ENCODE assay signal across 36 cellular contexts in the genomic region with DNA sequence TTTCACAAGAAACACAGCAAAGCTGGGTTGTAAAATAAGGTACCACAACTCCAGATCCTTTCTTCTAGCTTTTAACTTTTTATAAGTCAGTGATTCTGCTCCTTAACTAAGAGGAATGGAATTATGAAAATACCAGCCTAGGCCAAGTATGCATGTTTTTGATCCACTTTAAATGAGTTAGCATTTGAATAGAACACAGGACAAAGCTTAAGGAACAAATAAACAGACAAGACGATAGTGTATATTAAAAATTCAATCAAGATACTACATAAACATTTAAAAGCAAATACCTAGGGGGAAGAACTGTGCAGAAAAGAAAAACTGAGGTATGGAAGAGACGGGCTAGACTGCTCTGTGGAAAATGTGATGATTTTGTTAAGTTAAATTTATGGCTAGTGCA.
"Had no signal": no experiment of that assay in that cellular context is flagged by ENCODE, and none has a peak within 500 bp of the region (broad histone marks: within the 10 kb centered on the region; RNA-seq: fewer than 3 reads in every experiment).

No MANE protein-coding gene starts in this region.

- H3K36me3 ChIP-seq: adrenal gland, breast epithelium, cardiac muscle cell had no signal

- H3K27me3 ChIP-seq: adrenal gland, breast epithelium, cardiac muscle cell, dorsolateral prefrontal cortex had no signal

- ATAC-seq: activated T-helper 17 cell treated with anti-CD3 and anti-CD28 coated beads, Interleukin-2, amount 50 U/mL, for 72 hours; esophagus mucosa; T-helper 17 cell; WTC11 had no signal

- H3K4me3 ChIP-seq: adrenal gland, breast epithelium, cardiac muscle cell, coronary artery, dorsolateral prefrontal cortex had no signal

- H3K9me3 ChIP-seq: adrenal gland, breast epithelium had no signal

- H3K4me1 Mint-ChIP-seq: activated CD4-positive, alpha-beta memory T cell treated with anti-CD3 and anti-CD28 coated beads, Interleukin-2, amount 10 ng/mL, durations not matched to agents 7 days and 5 days; activated CD4-positive, alpha-beta T cell treated with anti-CD3 and anti-CD28 coated beads, Interleukin-2, amount 10 ng/mL, durations not matched to agents 7 days and 5 days; activated T-helper 17 cell treated with anti-CD3 and anti-CD28 coated beads, Interleukin-2, amount 50 U/mL, for 72 hours; endodermal cell; T-helper 17 cell had no signal

- H3K27me3 Mint-ChIP-seq: activated CD4-positive, alpha-beta memory T cell treated with anti-CD3 and anti-CD28 coated beads, Interleukin-2, amount 10 ng/mL, durations not matched to agents 7 days and 5 days; activated CD4-positive, alpha-beta T cell treated with anti-CD3 and anti-CD28 coated beads, Interleukin-2, amount 10 ng/mL, durations not matched to agents 7 days and 5 days; activated naive CD8-positive, alpha-beta T cell; activated T-cell treated with anti-CD3 and anti-CD28 coated beads, Interleukin-2, amount 50 U/mL, for 24 hours; activated T-helper 17 cell treated with anti-CD3 and anti-CD28 coated beads, Interleukin-2, amount 50 U/mL, for 72 hours; brain; dendritic cell treated with granulocyte-macrophage colony-stimulating factor and Interleukin-4, amounts not matched to agents 40 ng/mL and 50 ng/mL, for 4 days; T-helper 17 cell had no signal

- H3K4me3 Mint-ChIP-seq: activated CD4-positive, alpha-beta memory T cell treated with anti-CD3 and anti-CD28 coated beads, Interleukin-2, amount 10 ng/mL, durations not matched to agents 7 days and 5 days; activated CD4-positive, alpha-beta T cell treated with anti-CD3 and anti-CD28 coated beads, Interleukin-2, amount 10 ng/mL, durations not matched to agents 7 days and 5 days; activated naive CD8-positive, alpha-beta T cell; activated T-cell treated with anti-CD3 and anti-CD28 coated beads, Interleukin-2, amount 50 U/mL, for 24 hours; activated T-helper 17 cell treated with anti-CD3 and anti-CD28 coated beads, Interleukin-2, amount 50 U/mL, for 72 hours; brain; dendritic cell treated with granulocyte-macrophage colony-stimulating factor and Interleukin-4, amounts not matched to agents 40 ng/mL and 50 ng/mL, for 4 days; endodermal cell; T-helper 17 cell; T-helper 2 cell treated with Interferon-gamma antibody and Interleukin-4, amounts not matched to agents 5 μg/mL and 100 μg/mL, for 36 hours; WTC11 had no signal

- DNase-seq: activated CD4-positive, alpha-beta memory T cell treated with anti-CD3 and anti-CD28 coated beads, Interleukin-2, amount 10 ng/mL, durations not matched to agents 7 days and 5 days; activated CD4-positive, alpha-beta T cell treated with anti-CD3 and anti-CD28 coated beads for 1 hour; activated CD4-positive, alpha-beta T cell treated with anti-CD3 and anti-CD28 coated beads for 4 hours; activated CD4-positive, alpha-beta T cell treated with anti-CD3 and anti-CD28 coated beads, Interleukin-2, amount 10 ng/mL, durations not matched to agents 7 days and 5 days; activated CD4-positive, alpha-beta T cell treated with anti-CD3 and anti-CD28 coated beads, Interleukin-2, amount 50 U/mL, for 4 hours; activated CD8-positive, alpha-beta memory T cell treated with anti-CD3 and anti-CD28 coated beads, Interleukin-2, amount 50 U/mL, for 48 hours; activated effector memory CD4-positive, alpha-beta T cell treated with Interleukin-2 at 50 U/mL for 16 hours; activated gamma-delta T cell treated with Interleukin-2 at 50 U/mL for 16 hours; activated naive CD4-positive, alpha-beta T cell treated with anti-CD3 and anti-CD28 coated beads, Interleukin-2, amount 50 U/mL, for 16 hours; activated naive CD4-positive, alpha-beta T cell treated with Interleukin-2 at 50 U/mL for 16 hours; activated T-cell treated with anti-CD3 and anti-CD28 coated beads for 4 hours; activated T-cell treated with anti-CD3 and anti-CD28 coated beads, Interleukin-2, amount 50 U/mL, for 24 hours; adrenal gland; amygdala; aorta; central memory CD4-positive, alpha-beta T cell; cerebellar nuclear complex; dorsolateral prefrontal cortex; effector memory CD4-positive, alpha-beta T cell; endodermal cell; foreskin fibroblast; head of caudate nucleus; T-helper 1 cell; T-helper 17 cell; T1000 had no signal

- H3K9me3 Mint-ChIP-seq: activated CD4-positive, alpha-beta memory T cell treated with anti-CD3 and anti-CD28 coated beads, Interleukin-2, amount 10 ng/mL, durations not matched to agents 7 days and 5 days; endodermal cell had no signal

- H3K27ac ChIP-seq: adrenal gland, breast epithelium, cardiac muscle cell, coronary artery, dorsolateral prefrontal cortex, VCaP had no signal

- H3K4me1 ChIP-seq: adrenal gland had no signal

- H3K36me3 Mint-ChIP-seq: activated naive CD8-positive, alpha-beta T cell; brain had no signal

- H3K27ac Mint-ChIP-seq: activated CD4-positive, alpha-beta memory T cell treated with anti-CD3 and anti-CD28 coated beads, Interleukin-2, amount 10 ng/mL, durations not matched to agents 7 days and 5 days; activated CD4-positive, alpha-beta T cell treated with anti-CD3 and anti-CD28 coated beads, Interleukin-2, amount 10 ng/mL, durations not matched to agents 7 days and 5 days; activated naive CD8-positive, alpha-beta T cell; activated T-cell treated with anti-CD3 and anti-CD28 coated beads, Interleukin-2, amount 50 U/mL, for 24 hours; activated T-helper 17 cell treated with anti-CD3 and anti-CD28 coated beads, Interleukin-2, amount 50 U/mL, for 72 hours; brain; dendritic cell treated with granulocyte-macrophage colony-stimulating factor and Interleukin-4, amounts not matched to agents 40 ng/mL and 50 ng/mL, for 4 days; endodermal cell; T-helper 17 cell; T-helper 2 cell treated with Interferon-gamma antibody and Interleukin-4, amounts not matched to agents 5 μg/mL and 100 μg/mL, for 36 hours; WTC11 had no signal
